Comparison of ENCODE assay signal across 1 cellular context in genomic region chr2:25290811-25291510, GRCh38.
TF ChIP-seq lines count a peak whose summit lies in the region.

No MANE protein-coding gene starts in this region.

TF ChIP-seq in IMR-90, 13 proteins besides CTCF, POLR2A, EP300 and RAD21 (continued from another document):
- TF ChIP-seq ELK1 (IDR thresholded peaks at IDR 0.05; ENCODE audit: borderline replicate concordance, low read depth, low read length) = no peak
- TF ChIP-seq SMC3 (IDR thresholded peaks at IDR 0.05; ENCODE audit: low read depth, low read length) = no peak
- no peak for TF ChIP-seq MXI1 (IDR thresholded peaks at IDR 0.05; ENCODE audit: borderline replicate concordance, low read depth, low read length)
- TF ChIP-seq USF2 (IDR thresholded peaks at IDR 0.05; ENCODE audit: low read depth, low read length) = no peak
- TF ChIP-seq RFX5 (IDR thresholded peaks at IDR 0.05; ENCODE audit: low read depth, low read length) = no peak
- TF ChIP-seq BHLHE40 (IDR thresholded peaks at IDR 0.05; ENCODE audit: low read depth, low read length) = no peak
- no peak for TF ChIP-seq CEBPB (IDR thresholded peaks at IDR 0.05; ENCODE audit: low read depth, low read length)
- TF ChIP-seq MAZ (IDR thresholded peaks at IDR 0.05; ENCODE audit: borderline replicate concordance, low read depth, low read length) = no peak
- TF ChIP-seq FOS (IDR thresholded peaks at IDR 0.05; ENCODE audit: low read depth, low read length) = no peak
- no peak for TF ChIP-seq RCOR1 (IDR thresholded peaks at IDR 0.05; ENCODE audit: insufficient replicate concordance, low read length)
